ENCODE assay signal across 19 cellular contexts in the genomic region with DNA sequence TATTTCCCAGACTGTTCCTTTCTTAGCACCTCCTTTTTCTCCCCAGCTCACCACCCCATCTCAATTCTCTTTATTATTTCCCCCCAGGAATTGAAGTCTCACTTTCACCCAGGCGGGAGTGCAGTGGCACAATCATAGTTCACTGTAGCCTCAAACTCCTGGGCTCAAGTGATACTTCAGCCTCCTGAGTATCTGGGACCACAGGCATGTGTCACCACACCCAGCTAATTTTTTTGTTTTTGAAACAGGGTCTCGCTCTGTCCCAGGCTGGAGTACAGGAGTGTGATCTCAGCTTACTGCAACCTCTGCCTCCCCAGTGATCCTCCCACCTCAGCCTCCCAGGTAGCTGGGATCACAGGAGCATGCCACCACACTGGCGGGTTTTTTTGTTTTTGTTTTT. TPM values are rescaled to one million over a fixed set of nuclear protein-coding genes. Genes with fewer than 3 reads are reported as not detected.
"Had no signal": no experiment of that assay in that cellular context is flagged by ENCODE, and none has a peak within 500 bp of the region (broad histone marks: within the 10 kb centered on the region; RNA-seq: fewer than 3 reads in every experiment).

No MANE protein-coding gene starts in this region.

- H3K27me3 Mint-ChIP-seq: activated CD4-positive, alpha-beta T cell treated with anti-CD3 and anti-CD28 coated beads, Interleukin-2, amount 10 ng/mL, durations not matched to agents 24 days and 14 days; central memory CD8-positive, alpha-beta T cell; stimulated activated naive CD8-positive, alpha-beta T cell treated with anti-CD3 and anti-CD28 coated beads, Interleukin-15, amount 100 ng/mL, for 72 hours had no signal

- DNase-seq: activated CD4-positive, alpha-beta T cell treated with anti-CD3 and anti-CD28 coated beads, Interleukin-2, amount 10 ng/mL, durations not matched to agents 24 days and 14 days; activated CD4-positive, CD25-positive, alpha-beta regulatory T cell; activated effector memory CD4-positive, alpha-beta T cell treated with Interleukin-2 at 50 U/mL for 16 hours; activated T-cell treated with anti-CD3 and anti-CD28 coated beads, Interleukin-2, amount 50 U/mL, for 1 hour; cortex of kidney; effector CD8-positive, alpha-beta T cell; foreskin keratinocyte; left cardiac atrium; spleen; stimulated activated naive CD8-positive, alpha-beta T cell treated with anti-CD3 and anti-CD28 coated beads, Interleukin-15, amount 100 ng/mL, for 72 hours; thyroid gland had no signal

- H3K9me3 Mint-ChIP-seq: activated CD4-positive, alpha-beta T cell treated with anti-CD3 and anti-CD28 coated beads, Interleukin-2, amount 10 ng/mL, durations not matched to agents 24 days and 14 days; activated naive CD4-positive, alpha-beta T cell treated with anti-CD3 and anti-CD28 coated beads, Interleukin-2, amount 50 U/mL, for 72 hours; central memory CD8-positive, alpha-beta T cell; stimulated activated naive CD8-positive, alpha-beta T cell treated with anti-CD3 and anti-CD28 coated beads, Interleukin-15, amount 100 ng/mL, for 72 hours had no signal

- H3K4me3 Mint-ChIP-seq: activated CD4-positive, alpha-beta T cell treated with anti-CD3 and anti-CD28 coated beads, Interleukin-2, amount 10 ng/mL, durations not matched to agents 24 days and 14 days; central memory CD8-positive, alpha-beta T cell; stimulated activated naive CD8-positive, alpha-beta T cell treated with anti-CD3 and anti-CD28 coated beads, Interleukin-15, amount 100 ng/mL, for 72 hours had no signal

- ATAC-seq: foreskin keratinocyte, left cardiac atrium, sciatic nerve had no signal

- H3K27ac ChIP-seq: foreskin keratinocyte, spleen, thyroid gland had no signal

- H3K27ac Mint-ChIP-seq: activated naive CD4-positive, alpha-beta T cell treated with anti-CD3 and anti-CD28 coated beads, Interleukin-2, amount 50 U/mL, for 72 hours; stimulated activated naive CD8-positive, alpha-beta T cell treated with anti-CD3 and anti-CD28 coated beads, Interleukin-15, amount 100 ng/mL, for 72 hours had no signal

RNA-seq across cellular contexts. Expression of a gene that starts 41.6 kb away (rescaled TPM):
- total RNA-seq: activated CD4-positive, alpha-beta T cell treated with anti-CD3 and anti-CD28 coated beads, Interleukin-2, amount 10 ng/mL, durations not matched to agents 24 days and 14 days; activated naive CD4-positive, alpha-beta T cell treated with anti-CD3 and anti-CD28 coated beads, Interleukin-2, amount 50 U/mL, for 72 hours; lung microvascular endothelial cell; myocyte; osteocyte; pulmonary artery endothelial cell; T-helper 2 cell treated with Interferon-gamma antibody and Interleukin-4, amounts not matched to agents 100 ng/mL and 5 ng/mL, for 36 hours; thyroid gland had no signal

RNA-seq across cellular contexts. Expression of a gene that starts 43.1 kb away (rescaled TPM):
- total RNA-seq: lung microvascular endothelial cell had no signal

RNA-seq across cellular contexts. Expression of a gene that starts 52.7 kb away (rescaled TPM):
- total RNA-seq: activated CD4-positive, alpha-beta T cell treated with anti-CD3 and anti-CD28 coated beads, Interleukin-2, amount 10 ng/mL, durations not matched to agents 24 days and 14 days; activated naive CD4-positive, alpha-beta T cell treated with anti-CD3 and anti-CD28 coated beads, Interleukin-2, amount 50 U/mL, for 72 hours; foreskin keratinocyte; lung microvascular endothelial cell; myocyte; T-helper 2 cell treated with Interferon-gamma antibody and Interleukin-4, amounts not matched to agents 100 ng/mL and 5 ng/mL, for 36 hours had no signal
